Comparison of ENCODE assay signal across 1 cellular context in the genomic region with DNA sequence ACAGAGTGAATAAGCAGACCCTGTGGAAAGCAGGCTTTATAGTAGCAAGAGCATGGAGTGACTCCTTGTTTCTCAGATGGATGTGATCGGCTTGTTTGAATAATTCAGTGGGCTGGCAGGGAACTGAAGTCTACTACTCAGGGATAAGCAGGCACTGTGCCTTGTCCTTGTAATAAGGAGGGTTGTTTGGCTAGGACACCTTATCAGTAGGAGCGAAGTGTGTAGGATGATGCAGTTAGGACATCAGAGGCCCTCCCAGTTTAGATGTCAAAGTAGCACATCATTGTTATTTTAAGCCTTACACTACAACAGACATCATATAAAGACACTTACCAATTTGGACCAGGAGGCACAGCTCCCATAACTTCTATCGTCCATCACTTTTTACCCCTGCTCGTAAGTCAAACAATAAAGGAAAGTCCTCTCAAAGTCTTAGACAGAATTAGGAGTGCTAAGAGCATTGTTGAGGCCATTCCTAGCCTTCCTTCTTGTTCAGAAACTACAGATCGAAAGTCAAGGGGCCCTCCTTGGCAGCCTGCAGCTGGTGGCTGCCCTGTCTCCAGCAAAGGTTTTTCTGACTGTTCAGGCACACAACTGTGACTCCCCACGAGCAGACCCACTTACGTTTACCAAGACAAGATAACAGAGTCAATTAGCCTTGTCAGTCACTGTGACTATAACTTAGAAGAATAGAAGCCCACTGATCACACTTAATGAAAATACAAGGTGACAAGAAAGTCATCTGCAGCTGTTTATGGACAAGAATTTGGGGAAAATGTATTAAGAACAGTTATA.
TF ChIP-seq lines count a peak whose summit lies in the region.

No MANE protein-coding gene starts in this region.

TF ChIP-seq in K562, 482 proteins besides CTCF, POLR2A, EP300 and RAD21 (continued from another document and continues in another):
- TF ChIP-seq, protein P1, sequence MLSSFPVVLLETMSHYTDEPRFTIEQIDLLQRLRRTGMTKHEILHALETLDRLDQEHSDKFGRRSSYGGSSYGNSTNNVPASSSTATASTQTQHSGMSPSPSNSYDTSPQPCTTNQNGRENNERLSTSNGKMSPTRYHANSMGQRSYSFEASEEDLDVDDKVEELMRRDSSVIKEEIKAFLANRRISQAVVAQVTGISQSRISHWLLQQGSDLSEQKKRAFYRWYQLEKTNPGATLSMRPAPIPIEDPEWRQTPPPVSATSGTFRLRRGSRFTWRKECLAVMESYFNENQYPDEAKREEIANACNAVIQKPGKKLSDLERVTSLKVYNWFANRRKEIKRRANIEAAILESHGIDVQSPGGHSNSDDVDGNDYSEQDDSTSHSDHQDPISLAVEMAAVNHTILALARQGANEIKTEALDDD (IDR thresholded peaks at IDR 0.05), result peak; percentile 57; the same call in 1 of the 2 replicates
- TF ChIP-seq FOXA1 (IDR thresholded peaks at IDR 0.05; ENCODE audit: borderline replicate concordance) (no peak), TSHZ1 (CRISPR knock-in tag; IDR thresholded peaks at IDR 0.05) (no peak), BACH1 (tag; IDR thresholded peaks at IDR 0.05) (no peak), MYNN (IDR thresholded peaks at IDR 0.05) (no peak), MYNN (CRISPR knock-in tag; IDR thresholded peaks at IDR 0.05) (no peak), DPF2 (IDR thresholded peaks at IDR 0.05) (0 out of 2 replicates have a peak, but pooled peaks have one; percentile 42), LEF1 (IDR thresholded peaks at IDR 0.05) (0 out of 2 replicates have a peak, but pooled peaks have one; percentile 23), KAT2B (IDR thresholded peaks at IDR 0.05; ENCODE audit: low read depth, low read length) (no peak), L3MBTL2 (IDR thresholded peaks at IDR 0.05) (no peak), ZFP30 (CRISPR knock-in tag; IDR thresholded peaks at IDR 0.05; ENCODE audit: borderline replicate concordance) (no peak), SMARCA4 (IDR thresholded peaks at IDR 0.05) (0 out of 2 replicates have a peak, but pooled peaks have one; percentile 13), CREB1 (IDR thresholded peaks at IDR 0.05) (0 out of 2 replicates have a peak, but pooled peaks have one; percentile 11), CREB1 (CRISPR knock-in tag; IDR thresholded peaks at IDR 0.05) (no peak), ZNF445 (CRISPR knock-in tag; IDR thresholded peaks at IDR 0.05; ENCODE audit: low read depth) (no peak), ZNF318 (IDR thresholded peaks at IDR 0.05; ENCODE audit: borderline replicate concordance in 1 of 2, low read depth in 1 of 2) (no peak), MBD1 (CRISPR knock-in tag; IDR thresholded peaks at IDR 0.05) (no peak), NR2C2 (CRISPR knock-in tag; IDR thresholded peaks at IDR 0.05) (no peak), NR2C2 (tag; IDR thresholded peaks at IDR 0.05) (0 out of 2 replicates have a peak, but pooled peaks have one; percentile 14), CTBP1 (IDR thresholded peaks at IDR 0.05; ENCODE audit: borderline replicate concordance) (peak; percentile 86)
- TF ChIP-seq, protein P2, sequence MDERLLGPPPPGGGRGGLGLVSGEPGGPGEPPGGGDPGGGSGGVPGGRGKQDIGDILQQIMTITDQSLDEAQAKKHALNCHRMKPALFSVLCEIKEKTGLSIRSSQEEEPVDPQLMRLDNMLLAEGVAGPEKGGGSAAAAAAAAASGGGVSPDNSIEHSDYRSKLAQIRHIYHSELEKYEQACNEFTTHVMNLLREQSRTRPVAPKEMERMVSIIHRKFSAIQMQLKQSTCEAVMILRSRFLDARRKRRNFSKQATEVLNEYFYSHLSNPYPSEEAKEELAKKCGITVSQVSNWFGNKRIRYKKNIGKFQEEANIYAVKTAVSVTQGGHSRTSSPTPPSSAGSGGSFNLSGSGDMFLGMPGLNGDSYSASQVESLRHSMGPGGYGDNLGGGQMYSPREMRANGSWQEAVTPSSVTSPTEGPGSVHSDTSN (CRISPR knock-in tag; IDR thresholded peaks at IDR 0.05; ENCODE audit: low read depth), result no peak
- TF ChIP-seq, protein P2 (tag; conservative IDR thresholded peaks at IDR 0.05; ENCODE audit: low read depth), result peak; percentile 81
- TF ChIP-seq, protein P3, sequence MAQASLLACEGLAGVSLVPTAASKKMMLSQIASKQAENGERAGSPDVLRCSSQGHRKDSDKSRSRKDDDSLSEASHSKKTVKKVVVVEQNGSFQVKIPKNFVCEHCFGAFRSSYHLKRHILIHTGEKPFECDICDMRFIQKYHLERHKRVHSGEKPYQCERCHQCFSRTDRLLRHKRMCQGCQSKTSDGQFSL (CRISPR knock-in tag; IDR thresholded peaks at IDR 0.05), result no peak
- TF ChIP-seq, protein P3 (tag; IDR thresholded peaks at IDR 0.05), result no peak
- TF ChIP-seq, protein P4, sequence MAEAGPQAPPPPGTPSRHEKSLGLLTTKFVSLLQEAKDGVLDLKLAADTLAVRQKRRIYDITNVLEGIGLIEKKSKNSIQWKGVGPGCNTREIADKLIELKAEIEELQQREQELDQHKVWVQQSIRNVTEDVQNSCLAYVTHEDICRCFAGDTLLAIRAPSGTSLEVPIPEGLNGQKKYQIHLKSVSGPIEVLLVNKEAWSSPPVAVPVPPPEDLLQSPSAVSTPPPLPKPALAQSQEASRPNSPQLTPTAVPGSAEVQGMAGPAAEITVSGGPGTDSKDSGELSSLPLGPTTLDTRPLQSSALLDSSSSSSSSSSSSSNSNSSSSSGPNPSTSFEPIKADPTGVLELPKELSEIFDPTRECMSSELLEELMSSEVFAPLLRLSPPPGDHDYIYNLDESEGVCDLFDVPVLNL (CRISPR knock-in tag; IDR thresholded peaks at IDR 0.05; ENCODE audit: low read depth), result no peak
- TF ChIP-seq, protein P5, sequence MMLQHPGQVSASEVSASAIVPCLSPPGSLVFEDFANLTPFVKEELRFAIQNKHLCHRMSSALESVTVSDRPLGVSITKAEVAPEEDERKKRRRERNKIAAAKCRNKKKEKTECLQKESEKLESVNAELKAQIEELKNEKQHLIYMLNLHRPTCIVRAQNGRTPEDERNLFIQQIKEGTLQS (IDR thresholded peaks at IDR 0.05), result no peak
- TF ChIP-seq, protein P5 (CRISPR knock-in tag; conservative IDR thresholded peaks at IDR 0.05), result no peak
- TF ChIP-seq, protein P6, sequence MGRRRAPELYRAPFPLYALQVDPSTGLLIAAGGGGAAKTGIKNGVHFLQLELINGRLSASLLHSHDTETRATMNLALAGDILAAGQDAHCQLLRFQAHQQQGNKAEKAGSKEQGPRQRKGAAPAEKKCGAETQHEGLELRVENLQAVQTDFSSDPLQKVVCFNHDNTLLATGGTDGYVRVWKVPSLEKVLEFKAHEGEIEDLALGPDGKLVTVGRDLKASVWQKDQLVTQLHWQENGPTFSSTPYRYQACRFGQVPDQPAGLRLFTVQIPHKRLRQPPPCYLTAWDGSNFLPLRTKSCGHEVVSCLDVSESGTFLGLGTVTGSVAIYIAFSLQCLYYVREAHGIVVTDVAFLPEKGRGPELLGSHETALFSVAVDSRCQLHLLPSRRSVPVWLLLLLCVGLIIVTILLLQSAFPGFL (CRISPR knock-in tag; IDR thresholded peaks at IDR 0.05), result no peak
